Comparison of ENCODE assay signal across 19 cellular contexts in genomic region chr16:86714166-86714565, GRCh38.
A peak's percentile ranks its signal among the peaks of the same experiment; 100 is the strongest.
DNase-seq lines count a peak whose midpoint lies in the region; ATAC-seq and TF ChIP-seq lines count a peak whose summit lies in the region.
"Had no signal": no experiment of that assay in that cellular context is flagged by ENCODE, and none has a peak within 500 bp of the region (broad histone marks: within the 10 kb centered on the region; RNA-seq: fewer than 3 reads in every experiment).

No MANE protein-coding gene starts in this region.

- H3K4me2 ChIP-seq in mesendoderm (ENCODE audit: low read length) = no peak overlapping the region
- H3K4me2 ChIP-seq: BLaER1, PC-9 had no signal

- H3K27me3 ChIP-seq in mesendoderm (ENCODE audit: insufficient read depth, low read length, poor library complexity) = no peaks in the 10 kb centered on the region
- H3K27me3 ChIP-seq: BLaER1 had no signal

- no peaks in the 10 kb centered on the region for H3K36me3 ChIP-seq in mesendoderm (ENCODE audit: control insufficient read depth, insufficient read depth, low read length)
- H3K36me3 ChIP-seq: BLaER1, gastrocnemius medialis, left ventricle myocardium inferior had no signal

- DNase-seq in ELF-1 (ENCODE audit: low read depth, low spot score) (peak; percentile 47), M059J (ENCODE audit: low read depth) (peak; percentile 19), choroid plexus epithelial cell (ENCODE audit: low read depth) (peak; percentile 18), mesendoderm (peak; percentile 43), type B pancreatic cell (ENCODE audit: extremely low spot score, unreplicated experiment) (no peak), NCI-H2196 (lab: John Stamatoyannopoulos, UW; ENCODE audit: unreplicated experiment) (no peak)
- DNase-seq: Calu3, gastrocnemius medialis, left ventricle myocardium inferior, NCI-H187, NCI-H226, PC-9, retina, T1000 had no signal

- H2BK15ac ChIP-seq in mesendoderm (replicated peaks; ENCODE audit: low read depth) = no peak overlapping the region

- no peak overlapping the region for H2AK5ac ChIP-seq in mesendoderm (ENCODE audit: low read length)

- H4K5ac ChIP-seq in mesendoderm (ENCODE audit: low read length) = no peak overlapping the region

- no peak overlapping the region for H2BK120ac ChIP-seq in mesendoderm (ENCODE audit: low read depth, low read length)

- peaks cover 22% of the 10 kb centered on the region for H3K27me3 Mint-ChIP-seq in type B pancreatic cell

- no peaks in the 10 kb centered on the region for H3K79me1 ChIP-seq in mesendoderm (ENCODE audit: low read length)

- H3K56ac ChIP-seq in mesendoderm (ENCODE audit: low read length) = no peak overlapping the region

- no peak overlapping the region for H3K18ac ChIP-seq in mesendoderm (ENCODE audit: low read length)

- H3K4me3 Mint-ChIP-seq in type B pancreatic cell = no peak overlapping the region
- H3K4me3 Mint-ChIP-seq: activated naive CD8-positive, alpha-beta T cell; activated T-helper 1 cell treated with anti-CD3 and anti-CD28 coated beads, Interleukin-12 subunit alpha, Interleukin-12 subunit beta, Interleukin-2, Interleukin-4 antibody, amounts not matched to agents 30 ng/mL and 10 ng/mL and 1 ng/mL, durations not matched to agents 14 hours and 24 hours and 36 hours had no signal

- ATAC-seq in HG02759 (IDR thresholded peaks at IDR 0.05; ENCODE audit: unreplicated experiment) = no peak
- ATAC-seq: gastrocnemius medialis had no signal

- H2BK5ac ChIP-seq in mesendoderm (ENCODE audit: low read length) = no peak overlapping the region

- no CpG with 5 or more reads among the region's 4 CpGs for WGBS in mesendoderm (ENCODE audit: extremely low coverage, insufficient coverage, low lambda C conversion rate)

- H3K4me3 ChIP-seq in choroid plexus epithelial cell (ENCODE audit: low read depth, low read length) (no peak overlapping the region), mesendoderm (ENCODE audit: low read length) (no peak overlapping the region)
- H3K4me3 ChIP-seq: BLaER1, gastrocnemius medialis, left ventricle myocardium inferior, PC-9, SK-N-MC had no signal

- no peaks in the 10 kb centered on the region for H3K79me2 ChIP-seq in mesendoderm (ENCODE audit: control insufficient read depth, insufficient read depth, low read length)

- H3K9ac ChIP-seq in mesendoderm (ENCODE audit: low read length) = no peak overlapping the region
- H3K9ac ChIP-seq: BLaER1 had no signal

- no peak for TF ChIP-seq CTCF in choroid plexus epithelial cell (conservative IDR thresholded peaks at IDR 0.05; ENCODE audit: low read depth, low read length)
- TF ChIP-seq CTCF in type B pancreatic cell (conservative IDR thresholded peaks at IDR 0.05) = no peak

- H3K4ac ChIP-seq in mesendoderm (ENCODE audit: low read depth, low read length) = no peak overlapping the region

- no peak overlapping the region for H3K23ac ChIP-seq in mesendoderm (ENCODE audit: low read length)

- no peaks in the 10 kb centered on the region for H3K9me3 Mint-ChIP-seq in type B pancreatic cell
- H3K9me3 Mint-ChIP-seq: activated T-helper 1 cell treated with anti-CD3 and anti-CD28 coated beads, Interleukin-12 subunit alpha, Interleukin-12 subunit beta, Interleukin-2, Interleukin-4 antibody, amounts not matched to agents 30 ng/mL and 10 ng/mL and 1 ng/mL, durations not matched to agents 14 hours and 24 hours and 36 hours had no signal

- H3K36me3 Mint-ChIP-seq in type B pancreatic cell = peaks cover under 1% of the 10 kb centered on the region
- H3K36me3 Mint-ChIP-seq: activated naive CD8-positive, alpha-beta T cell had no signal

- peaks cover 17% of the 10 kb centered on the region for H3K4me1 Mint-ChIP-seq in type B pancreatic cell (ENCODE audit: unreplicated experiment)

- no peak overlapping the region for H3K27ac Mint-ChIP-seq in type B pancreatic cell
- H3K27ac Mint-ChIP-seq: activated naive CD8-positive, alpha-beta T cell; activated T-helper 1 cell treated with anti-CD3 and anti-CD28 coated beads, Interleukin-12 subunit alpha, Interleukin-12 subunit beta, Interleukin-2, Interleukin-4 antibody, amounts not matched to agents 30 ng/mL and 10 ng/mL and 1 ng/mL, durations not matched to agents 14 hours and 24 hours and 36 hours had no signal

- no peak overlapping the region for H4K8ac ChIP-seq in mesendoderm (ENCODE audit: low read depth, low read length)

- H3K27ac ChIP-seq in mesendoderm (ENCODE audit: low read depth, low read length) = no peak overlapping the region
- H3K27ac ChIP-seq: BLaER1, gastrocnemius medialis, left ventricle myocardium inferior, PC-9, SK-N-MC had no signal

- H3K4me1 ChIP-seq in mesendoderm (ENCODE audit: control insufficient read depth, low read depth, low read length) = no peaks in the 10 kb centered on the region
- H3K4me1 ChIP-seq: BLaER1, gastrocnemius medialis, left ventricle myocardium inferior had no signal

Comparison
In these comparisons a context has a peak if more than half of its experiments do, and no peak if none do; other contexts are left out.
1. DNase-seq: peak in ELF-1 (single experiment), M059J (single experiment), choroid plexus epithelial cell (single experiment) and mesendoderm (single experiment); none in type B pancreatic cell (single experiment) and NCI-H2196 (single experiment).